ENCODE assay signal across 11 cellular contexts in the genomic region with DNA sequence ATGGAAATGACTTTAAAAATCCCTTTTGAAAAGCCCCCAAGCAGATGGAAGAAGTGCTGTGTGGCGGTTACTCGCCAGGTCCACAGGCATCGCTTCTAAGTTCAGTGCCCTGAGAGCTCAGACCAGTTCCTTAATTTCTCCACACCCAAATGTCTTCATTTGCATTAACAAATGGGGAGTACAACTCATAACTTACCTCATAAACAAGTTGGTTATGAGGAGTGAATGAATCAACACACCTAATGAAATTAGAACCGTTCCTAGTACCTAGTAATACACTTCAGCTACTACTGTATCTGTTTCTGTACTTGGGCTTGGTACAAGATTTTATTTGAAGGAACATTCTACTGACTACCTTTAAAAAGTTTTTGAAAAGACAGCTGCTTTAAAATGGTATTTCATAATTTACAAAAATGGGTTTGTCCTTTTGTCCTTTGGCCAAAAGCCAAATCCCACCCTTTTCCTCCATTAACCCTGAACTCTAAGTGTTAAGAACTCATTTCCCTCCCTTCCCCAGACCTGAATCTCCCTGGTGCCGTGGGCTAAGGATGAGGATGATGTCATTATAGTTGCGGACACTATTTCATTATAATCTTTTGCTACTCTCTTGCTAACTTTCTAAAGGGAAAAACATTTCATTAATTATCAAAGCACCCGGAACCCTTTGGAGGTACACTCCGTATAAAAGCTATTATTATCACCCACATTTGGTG.
A peak's percentile ranks its signal among the peaks of the same experiment; 100 is the strongest.
DNase-seq lines count a peak whose midpoint lies in the region; TF ChIP-seq lines count a peak whose summit lies in the region.
"Had no signal": no experiment of that assay in that cellular context is flagged by ENCODE, and none has a peak within 500 bp of the region (broad histone marks: within the 10 kb centered on the region; RNA-seq: fewer than 3 reads in every experiment).

No MANE protein-coding gene starts in this region.

- TF ChIP-seq CTCF in chondrocyte (IDR thresholded peaks at IDR 0.05), result no peak
- no peak for TF ChIP-seq CTCF in sigmoid colon (IDR thresholded peaks at IDR 0.05)
- no peak for TF ChIP-seq CTCF in endothelial cell (IDR thresholded peaks at IDR 0.05; ENCODE audit: unreplicated experiment)

- H3K36me3 Mint-ChIP-seq in chondrocyte (ENCODE audit: low read depth) (no peaks in the 10 kb centered on the region), endothelial cell (ENCODE audit: low read depth, unreplicated experiment) (no peaks in the 10 kb centered on the region)

- H3K4me1 Mint-ChIP-seq in chondrocyte (ENCODE audit: low read depth) (peaks cover 73% of the 10 kb centered on the region), endothelial cell (ENCODE audit: unreplicated experiment) (peaks cover 28% of the 10 kb centered on the region)

- no peaks in the 10 kb centered on the region for H3K36me3 ChIP-seq in ES-I3 (ENCODE audit: insufficient read depth, low read length)
- H3K36me3 ChIP-seq in sigmoid colon, result no peaks in the 10 kb centered on the region
- H3K36me3 ChIP-seq: adrenal gland had no signal

- H3K9me3 Mint-ChIP-seq in chondrocyte (ENCODE audit: low read depth) (no peaks in the 10 kb centered on the region), endothelial cell (ENCODE audit: unreplicated experiment) (no peaks in the 10 kb centered on the region)

- H3K27me3 Mint-ChIP-seq in chondrocyte (ENCODE audit: low read depth), result no peaks in the 10 kb centered on the region
- peaks cover 4% of the 10 kb centered on the region for H3K27me3 Mint-ChIP-seq in endothelial cell (ENCODE audit: unreplicated experiment)

- no peak for TF ChIP-seq EP300 in sigmoid colon (IDR thresholded peaks at IDR 0.05)

- no peaks in the 10 kb centered on the region for H3K27me3 ChIP-seq in sigmoid colon

- H3K9ac ChIP-seq in ES-I3 (ENCODE audit: low read depth, low read length), result 0 out of 2 replicates have a peak overlapping the region, but pooled peaks have one; percentile 14

- H3K4me1 ChIP-seq in ES-I3 (ENCODE audit: insufficient read depth, low read length), result peaks cover 44% of the 10 kb centered on the region
- peaks cover 0 to 62% (median 45%) of the 10 kb centered on the region in 4 donors for H3K4me1 ChIP-seq in sigmoid colon
- H3K4me1 ChIP-seq: adrenal gland had no signal

- DNase-seq in chondrocyte (ENCODE audit: low spot score), result no peak
- DNase-seq in kidney glomerular epithelial cell (lab: John Stamatoyannopoulos, UW), result peak; percentile 25
- no peak for DNase-seq in sigmoid colon
- no peak for DNase-seq in endothelial cell (ENCODE audit: low spot score)
- DNase-seq in islet precursor cell, result no peak
- no peak for DNase-seq in activated CD8-positive, alpha-beta memory T cell treated with anti-CD3 and anti-CD28 coated beads, Interleukin-2, amount 50 U/mL, for 4 hours
- no peak for DNase-seq in activated CD4-positive, alpha-beta T cell treated with anti-CD3 and anti-CD28 coated beads, Interleukin-2, amount 50 U/mL, for 1 hour
- DNase-seq: activated CD8-positive, alpha-beta memory T cell treated with anti-CD3 and anti-CD28 coated beads, Interleukin-2, amount 50 U/mL, for 48 hours; adrenal gland; AML-193 had no signal

- H3K9me3 ChIP-seq in ES-I3 (ENCODE audit: control insufficient read depth, insufficient read depth, low read length) (peaks cover 4% of the 10 kb centered on the region), sigmoid colon (no peaks in the 10 kb centered on the region)
- H3K9me3 ChIP-seq: adrenal gland had no signal

- H3K27ac Mint-ChIP-seq in chondrocyte (ENCODE audit: unreplicated experiment) (peak overlapping the region; percentile 86), endothelial cell (ENCODE audit: unreplicated experiment) (no peak overlapping the region)

- H3K4me3 ChIP-seq in sigmoid colon, result peak overlapping the region; percentile 2 to 43 (median 18)
- H3K4me3 ChIP-seq: adrenal gland had no signal

- H3K4me3 Mint-ChIP-seq in chondrocyte (ENCODE audit: unreplicated experiment) (peak overlapping the region; percentile 4), endothelial cell (ENCODE audit: unreplicated experiment) (no peak overlapping the region)

- 67 to 74% methylated on average over 8 of the region's 8 CpGs for WGBS in sigmoid colon, 2 donors

- intact Hi-C loops in sigmoid colon (cut with DNase I), result loop anchor here (5.0 to 10.0 kb wide), 4 partner anchors 76 to 369 kb away; partner anchors contain the start of gene CELF2

- peak overlapping the region; percentile 83 to 90 (median 85) for H3K27ac ChIP-seq in sigmoid colon

- no peak for TF ChIP-seq POLR2A in sigmoid colon (IDR thresholded peaks at IDR 0.05)
